13 cellular contexts compared by ENCODE assay signal in genomic region chr19:56133858-56134654, GRCh38. TPM values are rescaled to one million over a fixed set of nuclear protein-coding genes. Genes with fewer than 3 reads are reported as not detected.
A peak's percentile ranks its signal among the peaks of the same experiment; 100 is the strongest.
DNase-seq lines count a peak whose midpoint lies in the region; ATAC-seq and TF ChIP-seq lines count a peak whose summit lies in the region.
"Had no signal": no experiment of that assay in that cellular context is flagged by ENCODE, and none has a peak within 500 bp of the region (broad histone marks: within the 10 kb centered on the region; RNA-seq: fewer than 3 reads in every experiment).

No MANE protein-coding gene starts in this region.

- WGBS in ovary, 3 donors, result 78 to 87% (median 86%) methylated on average over 14 of the region's 14 CpGs

- peak overlapping the region; percentile 46; the same call in 1 of the 2 replicates for H3K9ac ChIP-seq in BLaER1

- in situ Hi-C loops in Panc1 (cut with HindIII; ENCODE audit: low pct_unique_long_range_greater_than_20kb, low sequenced_read_pairs), result no loop called here

- peaks cover under 1% of the 10 kb centered on the region for H3K4me1 Mint-ChIP-seq in activated CD8-positive, alpha-beta T cell treated with anti-CD3 and anti-CD28 coated beads, Interleukin-2, amount 10 ng/mL, durations not matched to agents 7 days and 5 days (ENCODE audit: low read depth)

- peak overlapping the region; percentile 40; the same call in 1 of the 2 replicates for H3K4me3 ChIP-seq in BLaER1
- H3K4me3 ChIP-seq in HEK293 (ENCODE audit: low read depth, low read length), result no peak overlapping the region
- H3K4me3 ChIP-seq in Panc1 (ENCODE audit: low read depth in 2 of 2, low read length in 2 of 2), result no peak overlapping the region
- no peak overlapping the region for H3K4me3 ChIP-seq in left lung
- no peak overlapping the region for H3K4me3 ChIP-seq in ovary
- H3K4me3 ChIP-seq: gastroesophageal sphincter had no signal

- H3K4me1 ChIP-seq in BLaER1 (peaks cover 58% of the 10 kb centered on the region), HEK293 (ENCODE audit: control insufficient read depth, insufficient read depth, low read length) (no peaks in the 10 kb centered on the region), Panc1 (ENCODE audit: control insufficient read depth, insufficient read depth, low read length) (0 out of 2 replicates have a peak, but pooled peaks cover 2% of the 10 kb centered on the region), left lung (peaks cover 4 to 50% of the 10 kb centered on the region in 2 donors), ovary (ENCODE audit: insufficient read depth) (peaks cover 5% of the 10 kb centered on the region)

- no TSS peak for BruUV-seq in Panc1 (replicated peaks; lab: Mats Ljungman, UMichigan)

- no peak for TF ChIP-seq EP300 in ovary (IDR thresholded peaks at IDR 0.05)

- no peak for DNase-seq in Panc1 (ENCODE audit: low read depth, low spot score)
- DNase-seq in left lung, result peak in 1 of 2 donors; percentile 76
- no peak for DNase-seq in ovary
- DNase-seq in activated CD8-positive, alpha-beta T cell treated with anti-CD3 and anti-CD28 coated beads, Interleukin-2, amount 10 ng/mL, durations not matched to agents 7 days and 5 days, result no peak
- no peak for DNase-seq in NCI-H1048 (lab: John Stamatoyannopoulos, UW)
- no peak for DNase-seq in activated T-cell treated with anti-CD3 and anti-CD28 coated beads, Interleukin-2, amount 50 U/mL, for 1 hour
- DNase-seq: NCI-H1105 had no signal

- no peak for TF ChIP-seq POLR2A in ovary (IDR thresholded peaks at IDR 0.05)

- no peak overlapping the region for H3K4me3 Mint-ChIP-seq in activated CD8-positive, alpha-beta T cell treated with anti-CD3 and anti-CD28 coated beads, Interleukin-2, amount 10 ng/mL, durations not matched to agents 7 days and 5 days

- no peaks in the 10 kb centered on the region for H3K9me3 Mint-ChIP-seq in activated CD8-positive, alpha-beta T cell treated with anti-CD3 and anti-CD28 coated beads, Interleukin-2, amount 10 ng/mL, durations not matched to agents 7 days and 5 days (ENCODE audit: insufficient read depth)

- no peaks in the 10 kb centered on the region for H3K27me3 Mint-ChIP-seq in activated CD8-positive, alpha-beta T cell treated with anti-CD3 and anti-CD28 coated beads, Interleukin-2, amount 10 ng/mL, durations not matched to agents 7 days and 5 days (ENCODE audit: low read depth)

- POLR2A ChIA-PET in HEK293 (lab: Yijun Ruan, JAX), result interaction anchor here (1.2 kb wide), 1 partner anchor 13 kb away, joined by 4 read pairs; the partner anchor contains the start of gene ZNF787
- POLR2A ChIA-PET in Panc1 (lab: Charles Lee), result no interaction called here
- POLR2A ChIA-PET in activated CD8-positive, alpha-beta T cell treated with anti-CD3 and anti-CD28 coated beads, Interleukin-2, amount 10 ng/mL, durations not matched to agents 7 days and 5 days (lab: Charles Lee), result interaction anchor here (0.6 kb wide), 1 partner anchor 504 kb away, joined by 3 read pairs; no protein-coding TSS in a partner anchor

- TF ChIP-seq CTCF in HEK293 (tag by site-specific recombination; IDR thresholded peaks at IDR 0.05) (no peak), Panc1 (IDR thresholded peaks at IDR 0.05) (no peak), left lung (IDR thresholded peaks at IDR 0.05) (no peak), ovary (IDR thresholded peaks at IDR 0.05) (no peak)

- CTCF ChIA-PET in HEK293 (lab: Yijun Ruan, JAX) (interaction anchor here (0.5 to 1.6 kb wide), 4 partner anchors 22 to 501 kb away, joined by 3 to 4 read pairs (median 4); no protein-coding TSS in a partner anchor), Panc1 (lab: Charles Lee) (no interaction called here)
- CTCF ChIA-PET in activated CD8-positive, alpha-beta T cell treated with anti-CD3 and anti-CD28 coated beads, Interleukin-2, amount 10 ng/mL, durations not matched to agents 7 days and 5 days (lab: Charles Lee), result no interaction called here

- H3K36me3 Mint-ChIP-seq in activated CD8-positive, alpha-beta T cell treated with anti-CD3 and anti-CD28 coated beads, Interleukin-2, amount 10 ng/mL, durations not matched to agents 7 days and 5 days (ENCODE audit: low read depth), result no peaks in the 10 kb centered on the region

- ATAC-seq in Panc1 (peak; percentile 59; the same call in 1 of the 2 replicates), left lung (peak; percentile 73)
- ATAC-seq in activated CD8-positive, alpha-beta T cell treated with anti-CD3 and anti-CD28 coated beads, Interleukin-2, amount 10 ng/mL, durations not matched to agents 7 days and 5 days, result no peak
- ATAC-seq: gastroesophageal sphincter had no signal

- H3K9me3 ChIP-seq in BLaER1 (no peaks in the 10 kb centered on the region), HEK293 (ENCODE audit: control insufficient read depth, insufficient read depth, low read depth, low read length) (no peaks in the 10 kb centered on the region), Panc1 (ENCODE audit: control insufficient read depth, insufficient read depth, low read depth, low read length) (no peaks in the 10 kb centered on the region), left lung (no peaks in the 10 kb centered on the region), ovary (no peaks in the 10 kb centered on the region)
- H3K9me3 ChIP-seq: gastroesophageal sphincter had no signal

- H3K4me2 ChIP-seq in BLaER1, result peak overlapping the region; percentile 84

- H3K27ac ChIP-seq in BLaER1 (peak overlapping the region; percentile 79), HEK293 (ENCODE audit: extremely low read depth, low read depth, low read length) (no peak overlapping the region), Panc1 (ENCODE audit: low read length) (no peak overlapping the region), left lung (peak overlapping the region; percentile 58 to 65), ovary (no peak overlapping the region)
- H3K27ac ChIP-seq: C4-2B had no signal

- no peak overlapping the region for H3K27ac Mint-ChIP-seq in activated CD8-positive, alpha-beta T cell treated with anti-CD3 and anti-CD28 coated beads, Interleukin-2, amount 10 ng/mL, durations not matched to agents 7 days and 5 days

- no peaks in the 10 kb centered on the region for H3K27me3 ChIP-seq in BLaER1
- no peaks in the 10 kb centered on the region for H3K27me3 ChIP-seq in Panc1 (ENCODE audit: control insufficient read depth, insufficient read depth, low read length)
- no peaks in the 10 kb centered on the region for H3K27me3 ChIP-seq in left lung
- H3K27me3 ChIP-seq in ovary, result no peaks in the 10 kb centered on the region
- H3K27me3 ChIP-seq: gastroesophageal sphincter had no signal

- H3K36me3 ChIP-seq in BLaER1 (no peaks in the 10 kb centered on the region), HEK293 (ENCODE audit: control insufficient read depth in 2 of 2, insufficient read depth in 1 of 2, low read length in 2 of 2) (no peaks in the 10 kb centered on the region), Panc1 (ENCODE audit: control insufficient read depth, insufficient read depth, low read length) (no peaks in the 10 kb centered on the region), left lung (no peaks in the 10 kb centered on the region), ovary (no peaks in the 10 kb centered on the region)
- H3K36me3 ChIP-seq: gastroesophageal sphincter had no signal

- intact Hi-C loops in Panc1 (cut with micrococcal nuclease; ENCODE audit: unreplicated experiment) (no loop called here), left lung (cut with DNase I) (no loop called here), ovary (cut with DNase I) (no loop called here)

- no peaks in the 10 kb centered on the region for H4K20me1 ChIP-seq in BLaER1

TF ChIP-seq in HEK293, 187 proteins besides CTCF, POLR2A, EP300 and RAD21:
- TF ChIP-seq SP7 (tag by site-specific recombination; IDR thresholded peaks at IDR 0.05) (0 out of 2 replicates have a peak, but pooled peaks have one; percentile 14), ZNF529 (tag by site-specific recombination; IDR thresholded peaks at IDR 0.05; ENCODE audit: insufficient replicate concordance) (no peak)

RNA-seq across cellular contexts. Expression of gene ZNF444, which starts 7.0 kb away (rescaled TPM):
- total RNA-seq in Panc1 (2021; ENCODE audit: unreplicated experiment) (81.5 TPM), left lung (10 to 100 TPM; 35.4 to 36.8 TPM), ovary (10 to 100 TPM; 27.4 to 48.2 (median 38.2) TPM)
- 95.0 TPM for polyA plus RNA-seq in Panc1 (2012; ENCODE audit: insufficient read length)
- 10 to 100 TPM in 1 of 2 donors, 1 to 10 TPM in 1; 7.3 to 25.5 TPM for polyA plus RNA-seq in ovary
- 10 to 100 TPM; 29.3 to 30.1 TPM for total RNA-seq in activated CD8-positive, alpha-beta T cell treated with anti-CD3 and anti-CD28 coated beads, Interleukin-2, amount 10 ng/mL, durations not matched to agents 7 days and 5 days

RNA-seq across cellular contexts. Expression of gene ZNF787, which starts 13.0 kb away (rescaled TPM):
- total RNA-seq in Panc1 (2021; ENCODE audit: unreplicated experiment) (132 TPM), left lung (10 to 100 TPM; 26.4 to 44.6 TPM), ovary (10 to 100 TPM; 10.4 to 36.8 (median 27.5) TPM)
- 200 TPM for polyA plus RNA-seq in Panc1 (2012; ENCODE audit: insufficient read length)
- 10 to 100 TPM in 1 of 2 donors, 1 to 10 TPM in 1; 3.0 to 20.4 TPM for polyA plus RNA-seq in ovary
- total RNA-seq in activated CD8-positive, alpha-beta T cell treated with anti-CD3 and anti-CD28 coated beads, Interleukin-2, amount 10 ng/mL, durations not matched to agents 7 days and 5 days, result 10 to 100 TPM; 30.4 to 31.3 TPM

RNA-seq across cellular contexts. Expression of gene GALP, which starts 41.8 kb away (rescaled TPM):
- not detected for total RNA-seq in Panc1 (2021; ENCODE audit: unreplicated experiment)
- not detected for polyA plus RNA-seq in Panc1 (2012; ENCODE audit: insufficient read length)
- not detected for total RNA-seq in left lung
- total RNA-seq in ovary, result not detected
- not detected for polyA plus RNA-seq in ovary
- total RNA-seq in activated CD8-positive, alpha-beta T cell treated with anti-CD3 and anti-CD28 coated beads, Interleukin-2, amount 10 ng/mL, durations not matched to agents 7 days and 5 days, result not detected
- total RNA-seq: gastroesophageal sphincter; posterior vena cava; T-helper 1 cell treated with Interleukin-12 subunit alpha and Interleukin-12 subunit beta and Interleukin-4 antibody, amounts not matched to agents 30 ng/mL and 1 ng/mL, for 36 hours had no signal

Comparison
In these comparisons a context has a peak if more than half of its experiments do, and no peak if none do; other contexts are left out.
1. H3K27ac ChIP-seq: peak in BLaER1 (single experiment) and left lung (2 of 2); none in HEK293 (single experiment), Panc1 (single experiment) and ovary (0 of 2).